2 cellular contexts compared by ENCODE assay signal in the genomic region with DNA sequence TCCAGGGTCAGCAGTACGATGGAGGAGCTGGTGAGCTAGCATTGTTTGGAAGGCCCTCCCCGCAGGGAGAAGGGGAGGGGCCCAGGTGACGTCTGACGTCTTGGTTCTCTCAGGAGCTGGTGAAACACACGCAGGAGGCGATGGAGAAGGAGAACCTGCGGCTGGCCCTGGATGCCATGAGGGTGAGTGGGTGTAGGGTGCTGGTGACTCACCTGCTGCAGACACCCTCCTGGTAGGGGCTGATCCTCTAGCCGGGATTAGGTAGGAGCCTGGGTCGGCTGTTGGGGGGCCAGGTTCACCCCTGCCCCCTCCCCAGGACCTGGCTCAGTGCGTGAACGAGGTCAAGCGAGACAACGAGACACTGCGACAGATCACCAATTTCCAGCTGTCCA.
A peak's percentile ranks its signal among the peaks of the same experiment; 100 is the strongest.
TF ChIP-seq lines count a peak whose summit lies in the region.

No MANE protein-coding gene starts in this region.

TF ChIP-seq in GM23338, 12 proteins besides CTCF, POLR2A, EP300 and RAD21 (continued from another document):
- TF ChIP-seq ZNF462 (CRISPR knock-in tag; IDR thresholded peaks at IDR 0.05) (no peak), ZNF114 (CRISPR knock-in tag; IDR thresholded peaks at IDR 0.05) (no peak), NANOG (IDR thresholded peaks at IDR 0.05; ENCODE audit: borderline replicate concordance) (no peak), CREB1 (CRISPR knock-in tag; IDR thresholded peaks at IDR 0.05; ENCODE audit: low read depth) (no peak), STAT1 (IDR thresholded peaks at IDR 0.05; ENCODE audit: unreplicated experiment) (no peak), EZH2 (IDR thresholded peaks at IDR 0.05; ENCODE audit: low read depth, unreplicated experiment) (no peak), EZH2phosphoT487 (IDR thresholded peaks at IDR 0.05; ENCODE audit: unreplicated experiment) (no peak), POLR2AphosphoS5 (IDR thresholded peaks at IDR 0.05; ENCODE audit: low read depth) (no peak), JUNB (IDR thresholded peaks at IDR 0.05; ENCODE audit: unreplicated experiment) (no peak)
TF ChIP-seq in GM23338: peak in this region for 0.

TF ChIP-seq in Ishikawa, 13 proteins besides CTCF, POLR2A, EP300 and RAD21 (continued from another document):
- TF ChIP-seq ZBTB7A (IDR thresholded peaks at IDR 0.05; ENCODE audit: low read depth) (peak; percentile 84), FOXM1 (IDR thresholded peaks at IDR 0.05; ENCODE audit: borderline replicate concordance, low read depth) (no peak), TCF12 (IDR thresholded peaks at IDR 0.05; ENCODE audit: low read depth) (peak; percentile 45), TEAD4 (IDR thresholded peaks at IDR 0.05) (peak; percentile 59; the same call in 1 of the 2 replicates)
